ENCODE assay signal across 22 cellular contexts in the genomic region with DNA sequence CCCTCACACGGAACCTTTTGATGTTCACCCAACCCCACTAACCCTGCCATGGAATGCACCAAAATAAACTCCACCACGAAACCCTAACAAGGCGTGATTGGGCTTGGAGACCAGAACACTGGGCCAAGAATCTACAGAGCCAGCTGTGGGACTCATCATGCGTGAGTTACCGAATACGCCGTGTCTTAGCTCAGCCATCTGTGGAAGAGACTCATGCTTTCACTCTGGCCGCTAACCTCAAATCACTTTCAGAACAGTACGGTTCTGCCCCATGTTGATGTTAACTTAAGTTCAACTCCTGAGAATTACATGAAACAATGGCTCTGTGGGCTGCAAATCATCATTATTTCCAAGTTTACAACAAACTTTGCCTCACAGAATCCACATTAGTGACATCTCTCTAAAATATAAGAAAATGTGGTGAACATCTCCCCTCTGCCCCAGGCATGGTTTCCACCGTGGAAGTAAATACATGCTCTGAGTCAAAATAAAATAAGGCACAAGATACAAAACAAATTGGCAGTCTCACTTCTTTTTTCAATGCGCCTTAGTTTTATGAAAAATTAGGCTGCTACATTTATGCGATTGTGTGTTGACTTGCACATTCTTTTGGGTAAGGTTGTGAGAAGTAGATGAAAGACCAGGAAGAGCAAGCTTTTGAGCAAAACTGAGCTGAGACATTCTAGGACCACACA.
DNase-seq lines count a peak whose midpoint lies in the region; ATAC-seq and TF ChIP-seq lines count a peak whose summit lies in the region.
"Had no signal": no experiment of that assay in that cellular context is flagged by ENCODE, and none has a peak within 500 bp of the region (broad histone marks: within the 10 kb centered on the region; RNA-seq: fewer than 3 reads in every experiment).

No MANE protein-coding gene starts in this region.

- ATAC-seq in GM21515 (IDR thresholded peaks at IDR 0.05; ENCODE audit: unreplicated experiment) (peak; percentile 67), HG03469 (IDR thresholded peaks at IDR 0.05; ENCODE audit: unreplicated experiment) (peak; percentile 65), HG03108 (IDR thresholded peaks at IDR 0.05; ENCODE audit: unreplicated experiment) (no peak), GM19397 (IDR thresholded peaks at IDR 0.05; ENCODE audit: unreplicated experiment) (no peak)
- ATAC-seq: activated CD4-positive, CD25-positive, alpha-beta regulatory T cell treated with anti-CD3 and anti-CD28 coated beads, Interleukin-2, amount 50 U/mL, for 24 hours; PC-3 had no signal

- peak; percentile 78 for DNase-seq in GM12865 (ENCODE audit: low read depth)
- peak; percentile 2 for DNase-seq in myocyte (ENCODE audit: low read depth)
- DNase-seq in DMS153 treated with DMSO at 0.1 percent for 48 hours (lab: John Stamatoyannopoulos, UW; ENCODE audit: unreplicated experiment) = no peak
- DNase-seq in NCI-H2171 (lab: John Stamatoyannopoulos, UW) = no peak
- DNase-seq: amygdala; central memory CD4-positive, alpha-beta T cell; DMS53; effector memory CD4-positive, alpha-beta T cell; H7; hippocampal formation; kidney glomerular epithelial cell; NCI-H2107; NCI-H69; PC-3; spleen; testis had no signal

- no peak overlapping the region for H3K4me3 ChIP-seq in GM12865 (ENCODE audit: low read depth, low read length)
- H3K4me3 ChIP-seq: SJSA1, spleen, testis had no signal

- TF ChIP-seq CTCF in GM12865 (IDR thresholded peaks at IDR 0.05; ENCODE audit: insufficient read depth, low read depth, low read length, missing control alignments) = no peak

Comparison
In these comparisons a context has a peak if more than half of its experiments do, and no peak if none do; other contexts are left out.
1. DNase-seq: peak in GM12865 (single experiment) and myocyte (single experiment); none in DMS153 treated with DMSO at 0.1 percent for 48 hours (single experiment) and NCI-H2171 (single experiment).
2. ATAC-seq: peak in GM21515 (single experiment) and HG03469 (single experiment); none in HG03108 (single experiment) and GM19397 (single experiment).